9 cellular contexts compared by ENCODE assay signal in the genomic region with DNA sequence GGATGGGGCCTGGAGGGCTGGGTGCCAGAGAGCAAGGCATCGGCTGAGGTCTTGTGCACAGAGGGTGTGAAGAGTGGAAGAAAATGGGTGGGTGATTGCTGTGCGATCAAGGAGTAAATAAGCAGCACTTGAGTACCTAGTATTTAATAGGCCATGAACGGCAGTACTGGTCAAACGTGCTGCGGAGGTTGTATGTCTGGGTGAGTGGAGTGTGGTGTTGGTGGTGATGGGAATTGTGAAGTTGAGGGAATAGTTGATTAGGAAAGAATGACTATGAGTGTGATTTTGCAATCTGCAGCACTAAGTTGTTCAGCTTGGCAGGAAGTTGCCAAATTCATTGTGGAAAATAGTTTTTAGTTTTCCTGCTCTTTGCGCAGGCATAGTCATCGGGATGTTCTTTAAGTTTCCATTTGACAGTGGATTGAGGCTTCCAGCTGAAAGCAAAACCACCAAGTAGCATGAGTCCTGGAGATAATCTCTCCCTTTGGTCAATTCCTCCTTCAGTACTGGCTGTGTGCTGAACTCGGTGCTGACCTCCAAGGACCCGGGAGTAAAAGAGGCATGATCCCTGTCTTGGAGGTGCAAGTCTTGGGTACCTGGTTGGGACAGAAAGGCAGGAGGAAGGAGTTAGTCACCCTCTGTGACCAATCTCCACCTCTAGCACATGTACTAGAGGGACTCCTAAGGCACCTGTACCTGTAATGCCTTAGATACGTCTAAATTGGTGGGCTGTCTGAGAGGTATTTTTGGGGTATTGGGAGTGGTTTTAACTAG. TPM values are rescaled to one million over a fixed set of nuclear protein-coding genes. Genes with fewer than 3 reads are reported as not detected.
A peak's percentile ranks its signal among the peaks of the same experiment; 100 is the strongest.
DNase-seq lines count a peak whose midpoint lies in the region; ATAC-seq and TF ChIP-seq lines count a peak whose summit lies in the region.
"Had no signal": no experiment of that assay in that cellular context is flagged by ENCODE, and none has a peak within 500 bp of the region (broad histone marks: within the 10 kb centered on the region; RNA-seq: fewer than 3 reads in every experiment).

No MANE protein-coding gene starts in this region.

- H3K9me3 ChIP-seq in lung (ENCODE audit: control insufficient read depth in 2 of 2, insufficient read depth in 1 of 2, low read length in 1 of 2): no peaks in the 10 kb centered on the region

- no peak overlapping the region for H2AFZ ChIP-seq in ACC112 (ENCODE audit: low read length, unreplicated experiment)

- H3K36me3 ChIP-seq in ACC112 (ENCODE audit: insufficient read depth, low read length) (no peaks in the 10 kb centered on the region), lung (ENCODE audit: control insufficient read depth in 2 of 2, insufficient read depth in 2 of 2, low read length in 2 of 2) (no peaks in the 10 kb centered on the region)

- H3K27ac ChIP-seq in ACC112 (ENCODE audit: low read depth, low read length) (peak overlapping the region; percentile 92), lung (ENCODE audit: low read depth in 1 of 2, low read length in 1 of 2) (peak overlapping the region; percentile 89 to 98)

- peaks cover 52% of the 10 kb centered on the region for H3K4me1 ChIP-seq in ACC112 (ENCODE audit: control insufficient read depth, insufficient read depth, low read length, unreplicated experiment)
- H3K4me1 ChIP-seq in lung (ENCODE audit: control insufficient read depth in 2 of 2, insufficient read depth in 2 of 2, low read length in 2 of 2): peaks cover 14 to 24% of the 10 kb centered on the region in 2 donors

- peaks cover 76% of the 10 kb centered on the region for H3K79me2 ChIP-seq in ACC112 (ENCODE audit: control insufficient read depth, insufficient read depth, low read length, unreplicated experiment)

- ATAC-seq in lung (ENCODE audit: insufficient read depth, low FRiP score): no peak
- ATAC-seq in HG02759 (IDR thresholded peaks at IDR 0.05; ENCODE audit: unreplicated experiment): no peak
- ATAC-seq in GM18511 (IDR thresholded peaks at IDR 0.05; ENCODE audit: unreplicated experiment): no peak

- WGBS in lung, 2 donors: 41 to 43% methylated on average over 10 of the region's 10 CpGs

- H3K4me3 ChIP-seq in ACC112 (ENCODE audit: low read depth, low read length) (peak overlapping the region; percentile 81), lung (no peak overlapping the region)

- no peaks in the 10 kb centered on the region for H3K27me3 ChIP-seq in ACC112 (ENCODE audit: insufficient read depth, low read length)
- no peaks in the 10 kb centered on the region for H3K27me3 ChIP-seq in lung (ENCODE audit: control insufficient read depth, insufficient read depth)

- DNase-seq in LHCN-M2 (ENCODE audit: low read depth) (peak; percentile 85), dermis microvascular lymphatic vessel endothelial cell (ENCODE audit: low read depth in 2 of 2) (peak; percentile 44 to 91), lung (ENCODE audit: low spot score) (peak; percentile 48), DMS 273 (lab: John Stamatoyannopoulos, UW; ENCODE audit: unreplicated experiment) (no peak), cerebellum (ENCODE audit: low spot score) (no peak)
- DNase-seq: naive B cell had no signal

- no peak for TF ChIP-seq CTCF in lung (IDR thresholded peaks at IDR 0.05; ENCODE audit: control extremely low read depth, extremely low read depth)

RNA-seq across cellular contexts. Expression of a gene that starts 2.1 kb away (rescaled TPM):
- total RNA-seq in LHCN-M2 (2014; rRNA removed): 40.7 and 46.4 TPM in 2 replicates
- polyA plus RNA-seq in LHCN-M2 (2012): 12.8 TPM
- 19.8 and 25.4 TPM in 2 replicates for total RNA-seq in dermis microvascular lymphatic vessel endothelial cell
- total RNA-seq in lung: 10 to 100 TPM; 18.6 to 25.7 TPM
- 10 to 100 TPM in 1 of 2 donors, 1 to 10 TPM in 1; 5.9 to 19.4 TPM for polyA plus RNA-seq in lung
- total RNA-seq in cerebellum: 117 TPM

Comparison
In these comparisons a context has a peak if more than half of its experiments do, and no peak if none do; other contexts are left out.
1. DNase-seq: peak in LHCN-M2 (single experiment), dermis microvascular lymphatic vessel endothelial cell (2 of 2) and lung (single experiment); none in DMS 273 (single experiment) and cerebellum (single experiment).